In the genomic region with DNA sequence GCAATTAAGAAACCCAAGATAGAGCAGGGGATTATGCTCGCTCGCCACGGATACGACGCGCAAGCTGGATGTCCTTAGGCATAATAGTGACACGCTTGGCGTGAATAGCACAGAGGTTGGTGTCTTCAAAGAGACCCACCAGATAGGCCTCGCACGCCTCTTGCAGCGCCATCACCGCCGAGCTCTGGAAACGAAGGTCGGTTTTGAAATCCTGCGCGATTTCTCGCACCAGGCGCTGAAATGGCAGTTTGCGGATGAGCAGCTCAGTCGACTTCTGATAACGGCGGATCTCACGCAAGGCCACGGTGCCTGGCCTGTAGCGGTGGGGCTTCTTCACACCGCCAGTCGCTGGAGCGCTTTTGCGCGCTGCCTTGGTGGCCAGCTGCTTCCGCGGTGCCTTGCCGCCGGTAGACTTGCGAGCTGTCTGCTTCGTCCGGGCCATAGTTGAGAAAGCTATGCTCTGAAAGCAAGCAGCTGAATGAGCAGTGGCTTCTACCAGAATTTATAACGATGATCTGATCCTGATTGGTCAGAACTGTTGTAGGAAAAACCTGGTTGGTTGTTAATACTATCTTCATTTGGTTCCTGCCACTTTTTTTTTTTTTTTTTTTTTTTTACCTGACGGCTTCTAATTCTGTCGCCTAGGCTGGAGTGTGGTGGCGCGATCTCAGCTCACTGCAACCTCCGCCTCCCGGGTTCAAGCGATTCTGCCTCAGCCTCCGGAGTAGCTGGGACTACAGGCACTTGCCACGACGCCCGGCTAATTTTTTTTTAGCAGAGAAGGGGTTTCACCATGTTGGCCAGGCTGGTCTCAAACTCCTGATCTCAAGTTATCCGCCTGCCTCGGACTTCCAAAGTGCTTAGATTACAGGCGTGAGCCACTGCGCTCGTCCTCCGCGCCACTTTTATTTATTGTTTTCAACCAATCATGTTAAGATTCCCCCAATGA, we compare ENCODE assay signal across 1 cellular context.
TF ChIP-seq lines count a peak whose summit lies in the region.

No MANE protein-coding gene starts in this region.

TF ChIP-seq in K562, 482 proteins besides CTCF, POLR2A, EP300 and RAD21 (continued from another document and continues in another):
- TF ChIP-seq, protein P1, sequence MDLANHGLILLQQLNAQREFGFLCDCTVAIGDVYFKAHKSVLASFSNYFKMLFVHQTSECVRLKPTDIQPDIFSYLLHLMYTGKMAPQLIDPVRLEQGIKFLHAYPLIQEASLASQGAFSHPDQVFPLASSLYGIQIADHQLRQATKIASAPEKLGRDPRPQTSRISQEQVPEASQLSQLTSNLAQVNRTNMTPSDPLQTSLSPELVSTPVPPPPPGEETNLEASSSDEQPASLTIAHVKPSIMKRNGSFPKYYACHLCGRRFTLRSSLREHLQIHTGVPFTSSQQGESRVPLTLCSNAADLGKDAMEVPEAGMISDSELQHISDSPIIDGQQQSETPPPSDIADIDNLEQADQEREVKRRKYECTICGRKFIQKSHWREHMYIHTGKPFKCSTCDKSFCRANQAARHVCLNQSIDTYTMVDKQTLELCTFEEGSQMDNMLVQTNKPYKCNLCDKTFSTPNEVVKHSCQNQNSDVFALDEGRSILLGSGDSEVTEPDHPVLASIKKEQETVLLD (IDR thresholded peaks at IDR 0.05) = peak; percentile 70; the same call in 1 of the 2 replicates
- TF ChIP-seq ELF4 (CRISPR knock-in tag; IDR thresholded peaks at IDR 0.05) (no peak), ZBTB7A (IDR thresholded peaks at IDR 0.05; ENCODE audit: borderline replicate concordance, control insufficient read depth, low read depth, low read length) (no peak), ZC3H4 (CRISPR knock-in tag; IDR thresholded peaks at IDR 0.05; ENCODE audit: borderline replicate concordance) (peak; percentile 87; the same call in 1 of the 2 replicates), HNRNPK (IDR thresholded peaks at IDR 0.05; ENCODE audit: low read depth, low read length, poor library complexity, severe bottlenecking) (no peak), ASH1L (IDR thresholded peaks at IDR 0.05; ENCODE audit: borderline replicate concordance, low read depth, partially characterized antibody) (peak; percentile 74), NRF1 (conservative IDR thresholded peaks at IDR 0.05 in 1 of 2, IDR thresholded peaks at IDR 0.05 in 1 of 2) (peak; percentile 45 to 63; a peak in 3 of 4 replicates), PTRF (tag; IDR thresholded peaks at IDR 0.05) (no peak), SMC3 (conservative IDR thresholded peaks at IDR 0.05; ENCODE audit: insufficient read depth, low read depth, low read length) (0 out of 2 replicates have a peak, but pooled peaks have one; percentile 12), CREM (IDR thresholded peaks at IDR 0.05; ENCODE audit: low read depth) (0 out of 2 replicates have a peak, but pooled peaks have one; percentile 18), XRCC4 (IDR thresholded peaks at IDR 0.05; ENCODE audit: extremely low read depth, insufficient read depth, insufficient read length) (no peak), CHCHD3 (CRISPR knock-in tag; IDR thresholded peaks at IDR 0.05) (peak; percentile 89; the same call in 1 of the 2 replicates), HNRNPLL (IDR thresholded peaks at IDR 0.05; ENCODE audit: low read depth, low read length, poor library complexity, severe bottlenecking) (peak; percentile 95), POU5F1 (IDR thresholded peaks at IDR 0.05; ENCODE audit: borderline replicate concordance, low read depth, low read length, partially characterized antibody) (no peak), KLF1 (tag; IDR thresholded peaks at IDR 0.05) (0 out of 2 replicates have a peak, but pooled peaks have one; percentile 9), KLF13 (tag; IDR thresholded peaks at IDR 0.05; ENCODE audit: borderline replicate concordance, low read depth) (peak; percentile 45; the same call in 1 of the 2 replicates), FOSL1 (tag; conservative IDR thresholded peaks at IDR 0.05) (0 out of 2 replicates have a peak, but pooled peaks have one; percentile 40), U2AF1 (optimal IDR thresholded peaks at IDR 0.05; ENCODE audit: low read depth, low read length) (peak; percentile 28), SAP30 (IDR thresholded peaks at IDR 0.05; ENCODE audit: borderline replicate concordance, insufficient read depth, low read depth, low read length, poor library complexity, severe bottlenecking) (peak; percentile 41), JUND (IDR thresholded peaks at IDR 0.05; ENCODE audit: borderline replicate concordance, low read depth, low read length) (no peak), JUND (tag; IDR thresholded peaks at IDR 0.05; ENCODE audit: borderline replicate concordance, low read depth, low read length) (peak; percentile 7; the same call in 1 of the 3 replicates), L3MBTL2 (IDR thresholded peaks at IDR 0.05) (peak; percentile 94), PHTF2 (CRISPR knock-in tag; IDR thresholded peaks at IDR 0.05) (no peak), CBX3 (IDR thresholded peaks at IDR 0.05; ENCODE audit: borderline replicate concordance in 1 of 2, low read length in 2 of 2) (no peak), BCL6 (CRISPR knock-in tag; IDR thresholded peaks at IDR 0.05) (no peak), HMG20A (CRISPR knock-in tag; conservative IDR thresholded peaks at IDR 0.05) (no peak), ARID2 (IDR thresholded peaks at IDR 0.05) (no peak), RFX5 (IDR thresholded peaks at IDR 0.05; ENCODE audit: low read depth, low read length) (peak; percentile 22; the same call in 1 of the 2 replicates), STAT5B (CRISPR knock-in tag; IDR thresholded peaks at IDR 0.05) (no peak), PHF21A (IDR thresholded peaks at IDR 0.05; ENCODE audit: borderline replicate concordance, low read depth) (no peak), ZNF408 (CRISPR knock-in tag; IDR thresholded peaks at IDR 0.05; ENCODE audit: low read depth) (no peak), ESRRB (CRISPR knock-in tag; IDR thresholded peaks at IDR 0.05; ENCODE audit: borderline replicate concordance) (no peak), RBBP5 (IDR thresholded peaks at IDR 0.05; ENCODE audit: borderline replicate concordance, insufficient read depth, low read length, poor library complexity, severe bottlenecking) (peak; percentile 85), ZNF668 (CRISPR knock-in tag; IDR thresholded peaks at IDR 0.05) (no peak), RBM34 (IDR thresholded peaks at IDR 0.05; ENCODE audit: borderline replicate concordance, insufficient read depth, low read length) (no peak), KLF10 (CRISPR knock-in tag; IDR thresholded peaks at IDR 0.05) (peak; percentile 12; the same call in 1 of the 2 replicates), TRIM24 (IDR thresholded peaks at IDR 0.05) (0 out of 4 replicates have a peak, but pooled peaks of 1 of the 2 experiments have one; percentile 12), TAL1 (IDR thresholded peaks at IDR 0.05) (no peak), ZNF140 (CRISPR knock-in tag; IDR thresholded peaks at IDR 0.05) (no peak), SP2 (IDR thresholded peaks at IDR 0.05; ENCODE audit: extremely low read depth, low read depth, low read length, poor library complexity, severe bottlenecking) (no peak), EWSR1 (IDR thresholded peaks at IDR 0.05; ENCODE audit: borderline replicate concordance, low read depth, partially characterized antibody) (no peak)
- TF ChIP-seq, protein P2, sequence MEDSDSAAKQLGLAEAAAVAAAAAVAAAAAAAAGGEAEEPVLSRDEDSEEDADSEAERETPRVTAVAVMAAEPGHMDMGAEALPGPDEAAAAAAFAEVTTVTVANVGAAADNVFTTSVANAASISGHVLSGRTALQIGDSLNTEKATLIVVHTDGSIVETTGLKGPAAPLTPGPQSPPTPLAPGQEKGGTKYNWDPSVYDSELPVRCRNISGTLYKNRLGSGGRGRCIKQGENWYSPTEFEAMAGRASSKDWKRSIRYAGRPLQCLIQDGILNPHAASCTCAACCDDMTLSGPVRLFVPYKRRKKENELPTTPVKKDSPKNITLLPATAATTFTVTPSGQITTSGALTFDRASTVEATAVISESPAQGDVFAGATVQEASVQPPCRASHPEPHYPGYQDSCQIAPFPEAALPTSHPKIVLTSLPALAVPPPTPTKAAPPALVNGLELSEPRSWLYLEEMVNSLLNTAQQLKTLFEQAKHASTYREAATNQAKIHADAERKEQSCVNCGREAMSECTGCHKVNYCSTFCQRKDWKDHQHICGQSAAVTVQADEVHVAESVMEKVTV (CRISPR knock-in tag; IDR thresholded peaks at IDR 0.05) = no peak
- TF ChIP-seq, protein P3, sequence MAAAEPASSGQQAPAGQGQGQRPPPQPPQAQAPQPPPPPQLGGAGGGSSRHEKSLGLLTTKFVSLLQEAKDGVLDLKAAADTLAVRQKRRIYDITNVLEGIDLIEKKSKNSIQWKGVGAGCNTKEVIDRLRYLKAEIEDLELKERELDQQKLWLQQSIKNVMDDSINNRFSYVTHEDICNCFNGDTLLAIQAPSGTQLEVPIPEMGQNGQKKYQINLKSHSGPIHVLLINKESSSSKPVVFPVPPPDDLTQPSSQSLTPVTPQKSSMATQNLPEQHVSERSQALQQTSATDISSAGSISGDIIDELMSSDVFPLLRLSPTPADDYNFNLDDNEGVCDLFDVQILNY (CRISPR knock-in tag; IDR thresholded peaks at IDR 0.05) = peak; percentile 97
- TF ChIP-seq, protein P4, sequence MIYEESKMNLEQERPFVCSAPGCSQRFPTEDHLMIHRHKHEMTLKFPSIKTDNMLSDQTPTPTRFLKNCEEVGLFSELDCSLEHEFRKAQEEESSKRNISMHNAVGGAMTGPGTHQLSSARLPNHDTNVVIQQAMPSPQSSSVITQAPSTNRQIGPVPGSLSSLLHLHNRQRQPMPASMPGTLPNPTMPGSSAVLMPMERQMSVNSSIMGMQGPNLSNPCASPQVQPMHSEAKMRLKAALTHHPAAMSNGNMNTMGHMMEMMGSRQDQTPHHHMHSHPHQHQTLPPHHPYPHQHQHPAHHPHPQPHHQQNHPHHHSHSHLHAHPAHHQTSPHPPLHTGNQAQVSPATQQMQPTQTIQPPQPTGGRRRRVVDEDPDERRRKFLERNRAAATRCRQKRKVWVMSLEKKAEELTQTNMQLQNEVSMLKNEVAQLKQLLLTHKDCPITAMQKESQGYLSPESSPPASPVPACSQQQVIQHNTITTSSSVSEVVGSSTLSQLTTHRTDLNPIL (CRISPR knock-in tag; IDR thresholded peaks at IDR 0.05) = 0 out of 2 replicates have a peak, but pooled peaks have one; percentile 46
- TF ChIP-seq, protein P5, sequence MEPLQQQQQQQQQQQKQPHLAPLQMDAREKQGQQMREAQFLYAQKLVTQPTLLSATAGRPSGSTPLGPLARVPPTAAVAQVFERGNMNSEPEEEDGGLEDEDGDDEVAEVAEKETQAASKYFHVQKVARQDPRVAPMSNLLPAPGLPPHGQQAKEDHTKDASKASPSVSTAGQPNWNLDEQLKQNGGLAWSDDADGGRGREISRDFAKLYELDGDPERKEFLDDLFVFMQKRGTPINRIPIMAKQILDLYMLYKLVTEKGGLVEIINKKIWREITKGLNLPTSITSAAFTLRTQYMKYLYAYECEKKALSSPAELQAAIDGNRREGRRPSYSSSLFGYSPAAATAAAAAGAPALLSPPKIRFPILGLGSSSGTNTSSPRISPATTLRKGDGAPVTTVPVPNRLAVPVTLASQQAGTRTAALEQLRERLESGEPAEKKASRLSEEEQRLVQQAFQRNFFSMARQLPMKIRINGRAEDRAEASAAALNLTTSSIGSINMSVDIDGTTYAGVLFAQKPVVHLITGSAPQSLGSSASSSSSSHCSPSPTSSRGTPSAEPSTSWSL (CRISPR knock-in tag; IDR thresholded peaks at IDR 0.05; ENCODE audit: borderline replicate concordance) = no peak
- TF ChIP-seq, protein P6, sequence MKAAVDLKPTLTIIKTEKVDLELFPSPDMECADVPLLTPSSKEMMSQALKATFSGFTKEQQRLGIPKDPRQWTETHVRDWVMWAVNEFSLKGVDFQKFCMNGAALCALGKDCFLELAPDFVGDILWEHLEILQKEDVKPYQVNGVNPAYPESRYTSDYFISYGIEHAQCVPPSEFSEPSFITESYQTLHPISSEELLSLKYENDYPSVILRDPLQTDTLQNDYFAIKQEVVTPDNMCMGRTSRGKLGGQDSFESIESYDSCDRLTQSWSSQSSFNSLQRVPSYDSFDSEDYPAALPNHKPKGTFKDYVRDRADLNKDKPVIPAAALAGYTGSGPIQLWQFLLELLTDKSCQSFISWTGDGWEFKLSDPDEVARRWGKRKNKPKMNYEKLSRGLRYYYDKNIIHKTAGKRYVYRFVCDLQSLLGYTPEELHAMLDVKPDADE (conservative IDR thresholded peaks at IDR 0.05; ENCODE audit: control insufficient read depth, low read depth, low read length) = no peak
- TF ChIP-seq, protein P7, sequence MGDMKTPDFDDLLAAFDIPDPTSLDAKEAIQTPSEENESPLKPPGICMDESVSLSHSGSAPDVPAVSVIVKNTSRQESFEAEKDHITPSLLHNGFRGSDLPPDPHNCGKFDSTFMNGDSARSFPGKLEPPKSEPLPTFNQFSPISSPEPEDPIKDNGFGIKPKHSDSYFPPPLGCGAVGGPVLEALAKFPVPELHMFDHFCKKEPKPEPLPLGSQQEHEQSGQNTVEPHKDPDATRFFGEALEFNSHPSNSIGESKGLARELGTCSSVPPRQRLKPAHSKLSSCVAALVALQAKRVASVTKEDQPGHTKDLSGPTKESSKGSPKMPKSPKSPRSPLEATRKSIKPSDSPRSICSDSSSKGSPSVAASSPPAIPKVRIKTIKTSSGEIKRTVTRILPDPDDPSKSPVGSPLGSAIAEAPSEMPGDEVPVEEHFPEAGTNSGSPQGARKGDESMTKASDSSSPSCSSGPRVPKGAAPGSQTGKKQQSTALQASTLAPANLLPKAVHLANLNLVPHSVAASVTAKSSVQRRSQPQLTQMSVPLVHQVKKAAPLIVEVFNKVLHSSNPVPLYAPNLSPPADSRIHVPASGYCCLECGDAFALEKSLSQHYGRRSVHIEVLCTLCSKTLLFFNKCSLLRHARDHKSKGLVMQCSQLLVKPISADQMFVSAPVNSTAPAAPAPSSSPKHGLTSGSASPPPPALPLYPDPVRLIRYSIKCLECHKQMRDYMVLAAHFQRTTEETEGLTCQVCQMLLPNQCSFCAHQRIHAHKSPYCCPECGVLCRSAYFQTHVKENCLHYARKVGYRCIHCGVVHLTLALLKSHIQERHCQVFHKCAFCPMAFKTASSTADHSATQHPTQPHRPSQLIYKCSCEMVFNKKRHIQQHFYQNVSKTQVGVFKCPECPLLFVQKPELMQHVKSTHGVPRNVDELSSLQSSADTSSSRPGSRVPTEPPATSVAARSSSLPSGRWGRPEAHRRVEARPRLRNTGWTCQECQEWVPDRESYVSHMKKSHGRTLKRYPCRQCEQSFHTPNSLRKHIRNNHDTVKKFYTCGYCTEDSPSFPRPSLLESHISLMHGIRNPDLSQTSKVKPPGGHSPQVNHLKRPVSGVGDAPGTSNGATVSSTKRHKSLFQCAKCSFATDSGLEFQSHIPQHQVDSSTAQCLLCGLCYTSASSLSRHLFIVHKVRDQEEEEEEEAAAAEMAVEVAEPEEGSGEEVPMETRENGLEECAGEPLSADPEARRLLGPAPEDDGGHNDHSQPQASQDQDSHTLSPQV (IDR thresholded peaks at IDR 0.05) = peak; percentile 75
